ENCODE assay signal across 8 cellular contexts in genomic region chr16:3690470-3690918, GRCh38. TPM values are rescaled to one million over a fixed set of nuclear protein-coding genes. Genes with fewer than 3 reads are reported as not detected.
A peak's percentile ranks its signal among the peaks of the same experiment; 100 is the strongest.
DNase-seq lines count a peak whose midpoint lies in the region; ATAC-seq, FAIRE-seq and TF ChIP-seq lines count a peak whose summit lies in the region.

No MANE protein-coding gene starts in this region.

- H3K36me3 ChIP-seq in GM12878 (ENCODE audit: control insufficient read depth in 2 of 2, insufficient read depth in 2 of 2, low read length in 1 of 2): peaks cover 15 to 19% of the 10 kb centered on the region in 2 experiments
- peaks cover 0 to 35% (median 11%) of the 10 kb centered on the region in 4 donors for H3K36me3 ChIP-seq in sigmoid colon

- TF ChIP-seq EP300 in GM12878 (IDR thresholded peaks at IDR 0.05; ENCODE audit: borderline replicate concordance in 1 of 2, control insufficient read depth in 1 of 2, low read depth in 2 of 2, low read length in 2 of 2) (no peak), sigmoid colon (IDR thresholded peaks at IDR 0.05) (no peak)

- no peak overlapping the region for H3K4me3 Mint-ChIP-seq in Calu3 (ENCODE audit: low read depth, unreplicated experiment)

- H3K4me2 ChIP-seq in GM12878 (ENCODE audit: control insufficient read depth, insufficient read depth): 0 out of 2 replicates have a peak overlapping the region, but pooled peaks have one; percentile 42

- H3K4me1 ChIP-seq in GM12878 (ENCODE audit: control insufficient read depth, insufficient read depth, low read length): peaks cover 5% of the 10 kb centered on the region; the same call in 1 of the 2 replicates
- H3K4me1 ChIP-seq in sigmoid colon: peaks cover 0 to 17% (median 14%) of the 10 kb centered on the region in 4 donors

- intact Hi-C loops in Calu3 (cut with micrococcal nuclease; ENCODE audit: unreplicated experiment): loop anchor here (5.0 to 10.0 kb wide), 2 partner anchors 64 to 187 kb away; no protein-coding TSS in a partner anchor
- intact Hi-C loops in GM12878 (cut with micrococcal nuclease; ENCODE audit: unreplicated experiment): loop anchor here (2.0 to 5.0 kb wide), 2 partner anchors 188 to 562 kb away; no protein-coding TSS in a partner anchor
- intact Hi-C loops in sigmoid colon (cut with DNase I): loop anchor here (5.0 kb wide), 1 partner anchor 427 kb away; the partner anchor contains the start of gene ADCY9

- TF ChIP-seq CTCF in Calu3 (IDR thresholded peaks at IDR 0.05; ENCODE audit: unreplicated experiment) (peak; percentile 94), GM12878 (IDR thresholded peaks at IDR 0.05 in 2 of 3, conservative IDR thresholded peaks at IDR 0.05 in 1 of 3; ENCODE audit: control insufficient read depth in 2 of 3, extremely low read depth in 1 of 3, insufficient read depth in 1 of 3, low read depth in 3 of 3, low read length in 3 of 3) (peak; percentile 88 to 94 (median 91); a peak in 5 of 6 replicates), sigmoid colon (IDR thresholded peaks at IDR 0.05) (peak; percentile 88 to 95 (median 91))

- peak overlapping the region; percentile 64 for H2AFZ ChIP-seq in GM12878 (ENCODE audit: control insufficient read depth, low read depth, low read length)

- H3K4me1 Mint-ChIP-seq in Calu3 (ENCODE audit: low read depth, unreplicated experiment): peaks cover 19% of the 10 kb centered on the region

- DNase-seq in Calu3: peak; percentile 92
- DNase-seq in HCEC 1CT: peak; percentile 89
- DNase-seq in NCI-H2029 treated with DMSO at 0.1 percent for 48 hours (lab: John Stamatoyannopoulos, UW): peak; percentile 24
- DNase-seq in UCSD-AML1 (lab: John Stamatoyannopoulos, UW; ENCODE audit: unreplicated experiment): peak; percentile 76
- peak; percentile 21 for DNase-seq in GM12878 (ENCODE audit: low read depth, low spot score)
- peak; percentile 32 to 94 (median 81) for DNase-seq in hypothalamus (lab: John Stamatoyannopoulos, UW)
- DNase-seq in sigmoid colon: peak; percentile 98

- TF ChIP-seq POLR2A in GM12878 (IDR thresholded peaks at IDR 0.05; ENCODE audit: low read depth, low read length) (no peak), sigmoid colon (IDR thresholded peaks at IDR 0.05) (no peak)

- BruUV-seq in Calu3 (replicated peaks; lab: Mats Ljungman, UMichigan): no TSS peak
- BruUV-seq in GM12878 (replicated peaks; lab: Mats Ljungman, UMichigan): no TSS peak

- CTCF ChIA-PET in Calu3 (lab: Charles Lee): interaction anchor here (0.5 kb wide), 1 partner anchor 88 kb away, joined by 3 read pairs; no protein-coding TSS in a partner anchor
- CTCF ChIA-PET in GM12878 (lab: Yijun Ruan, JAX): interaction anchor here (1.1 to 2.2 kb wide), 5 partner anchors 9 to 188 kb away, joined by 3 to 16 read pairs (median 5); no protein-coding TSS in a partner anchor

- H3K4me3 ChIP-seq in GM12878 (no peak overlapping the region), sigmoid colon (peak overlapping the region in 3 of 4 donors; percentile 35 to 44 (median 37))

- H4K20me1 ChIP-seq in GM12878 (ENCODE audit: control insufficient read depth, insufficient read depth): no peaks in the 10 kb centered on the region

- H3K9me3 ChIP-seq in GM12878 (replicated peaks; ENCODE audit: control insufficient read depth, insufficient read depth, low read length) (no peaks in the 10 kb centered on the region), sigmoid colon (no peaks in the 10 kb centered on the region)

- H3K27ac Mint-ChIP-seq in Calu3 (ENCODE audit: unreplicated experiment): no peak overlapping the region

- WGBS in GM12878 (ENCODE audit: insufficient coverage, insufficient replicate concordance, low lambda C conversion rate, missing lambda C conversion rate): 35% methylated on average over 18 of the region's 18 CpGs
- 33 to 37% methylated on average over 18 of the region's 18 CpGs for WGBS in sigmoid colon, 2 donors

- POLR2A ChIA-PET in GM12878 (lab: Charles Lee): no interaction called here

- RAD21 ChIA-PET in GM12878 (lab: Charles Lee; ENCODE audit: unreplicated experiment): interaction anchor here (0.7 to 1.2 kb wide), 2 partner anchors 177 to 187 kb away, joined by 3 to 6 read pairs; no protein-coding TSS in a partner anchor

- ATAC-seq in GM12878: peak; percentile 100
- ATAC-seq in HG03039 (IDR thresholded peaks at IDR 0.05; ENCODE audit: unreplicated experiment): no peak

- peaks cover 51% of the 10 kb centered on the region for H3K36me3 Mint-ChIP-seq in Calu3 (ENCODE audit: insufficient read depth, unreplicated experiment)

- no peak overlapping the region for H3K27ac ChIP-seq in GM12878 (ENCODE audit: control insufficient read depth, insufficient read depth)
- H3K27ac ChIP-seq in sigmoid colon: peak overlapping the region; percentile 57 to 77 (median 72)

- no peaks in the 10 kb centered on the region for H3K27me3 Mint-ChIP-seq in Calu3 (ENCODE audit: unreplicated experiment)

- in situ Hi-C loops in GM12878 (cut with MboI): loop anchor here (5.0 kb wide), 1 partner anchor 187 kb away; no protein-coding TSS in a partner anchor

- FAIRE-seq in GM12878 (lab: Jason Lieb, UNC): peak; percentile 89

- SMC1A ChIA-PET in GM12878 (lab: Charles Lee; ENCODE audit: uncharacterized antibody, unreplicated experiment): interaction anchor here (1.1 to 2.5 kb wide), 2 partner anchors 188 to 293 kb away, joined by 3 to 8 read pairs; no protein-coding TSS in a partner anchor

- H3K9me3 Mint-ChIP-seq in Calu3 (ENCODE audit: low read depth, unreplicated experiment): no peaks in the 10 kb centered on the region

- no peak overlapping the region for H3K9ac ChIP-seq in GM12878 (ENCODE audit: control insufficient read depth, insufficient read depth, low read length)

- TF ChIP-seq RAD21 in GM12878 (IDR thresholded peaks at IDR 0.05; ENCODE audit: insufficient read depth, low read depth, low read length): peak; percentile 72

- peaks cover 2% of the 10 kb centered on the region; the same call in 1 of the 2 replicates for H3K79me2 ChIP-seq in GM12878 (ENCODE audit: control insufficient read depth, insufficient read depth, low read length)

- H3K27me3 ChIP-seq in GM12878 (replicated peaks in 1 of 2; ENCODE audit: control insufficient read depth in 2 of 2, insufficient read depth in 2 of 2, low read length in 1 of 2) (no peaks in the 10 kb centered on the region), sigmoid colon (no peaks in the 10 kb centered on the region)

TF ChIP-seq in GM12878, 131 proteins besides CTCF, POLR2A, EP300 and RAD21 (continues in another document):
- TF ChIP-seq MXI1 (IDR thresholded peaks at IDR 0.05; ENCODE audit: low read depth, low read length) (peak; percentile 51; the same call in 1 of the 2 replicates), PAX8 (IDR thresholded peaks at IDR 0.05) (no peak), SMC3 (IDR thresholded peaks at IDR 0.05; ENCODE audit: borderline replicate concordance, low read length) (peak; percentile 92), NR2C2 (IDR thresholded peaks at IDR 0.05; ENCODE audit: borderline replicate concordance, control insufficient read depth, insufficient read length, low read depth) (no peak), MTA2 (IDR thresholded peaks at IDR 0.05; ENCODE audit: low read depth) (peak; percentile 13; the same call in 1 of the 2 replicates), ZNF274 (IDR thresholded peaks at IDR 0.05; ENCODE audit: insufficient read depth, insufficient read length) (no peak), SMARCA5 (IDR thresholded peaks at IDR 0.05) (peak; percentile 66; the same call in 1 of the 2 replicates), BHLHE40 (IDR thresholded peaks at IDR 0.05; ENCODE audit: borderline replicate concordance in 1 of 2, low read depth in 2 of 2, low read length in 1 of 2) (peak in 1 of 2 experiments; percentile 17; a peak in 1 of 4 replicates)

RNA-seq across cellular contexts. Expression of gene TRAP1, which starts 26.8 kb away (rescaled TPM):
- total RNA-seq in Calu3 (2022) (232 and 244 TPM in 2 replicates), GM12878 (2014; rRNA removed) (308 and 442 TPM in 2 replicates), GM12878 (2014; rRNA removed; fragmentation: Illumina TruSeq; extraction: Trizol) (102 and 111 TPM in 2 replicates), GM12878 (2021) (287 and 303 TPM in 2 replicates), sigmoid colon (10 to 100 TPM; 38.8 to 53.5 (median 47.1) TPM)
- total RNA-seq in GM12878 (2013; cell fraction: nucleolus; rRNA removed): 133 and 136 TPM in 2 replicates
- polyA plus RNA-seq in GM12878 (2011; ENCODE audit: low read depth): 68.0 TPM
- polyA plus RNA-seq in GM12878 (2011; rRNA removed) (106 and 262 TPM in 2 replicates), GM12878 (2014; fragmentation: Illumina TruSeq; extraction: Trizol) (112 and 214 TPM in 2 replicates), GM12878 (2014; fragmentation: Nextera tagmentation; extraction: Ambion mirVana) (10 to 100 TPM; 16.3 to 60.3 TPM), GM12878 (2014; rRNA removed) (238 and 391 TPM in 2 replicates), GM12878 (2016; fragmentation: Nextera tagmentation; extraction: Ambion mirVana) (100 to 1,000 TPM; 243 to 265 TPM), sigmoid colon (10 to 100 TPM; 17.4 to 64.9 (median 28.7) TPM)
- 226 and 259 TPM in 2 replicates for polyA plus RNA-seq in GM12878 (2011; cell fraction: cytosol; rRNA removed)
- 396 and 407 TPM in 2 replicates for polyA plus RNA-seq in GM12878 (2011; cell fraction: nucleus; rRNA removed)
- 133 and 169 TPM in 2 replicates for polyA plus RNA-seq in GM12878 (2012)
- polyA minus RNA-seq in GM12878 (2011; rRNA and poly(A)+ RNA removed): 273 and 287 TPM in 2 replicates
- 68.3 and 93.6 TPM in 2 replicates for polyA minus RNA-seq in GM12878 (2011; cell fraction: cytosol; rRNA and poly(A)+ RNA removed)
- polyA minus RNA-seq in GM12878 (2011; cell fraction: nucleus; rRNA and poly(A)+ RNA removed): 79.7 and 130 TPM in 2 replicates

RNA-seq across cellular contexts. Expression of gene DNASE1, which starts 36.0 kb away (rescaled TPM):
- total RNA-seq in Calu3 (2022) (26.0 and 31.6 TPM in 2 replicates), GM12878 (2014; rRNA removed) (9.4 and 9.9 TPM in 2 replicates), GM12878 (2014; rRNA removed; fragmentation: Illumina TruSeq; extraction: Trizol) (4.8 and 7.0 TPM in 2 replicates), GM12878 (2021) (7.9 and 8.3 TPM in 2 replicates), sigmoid colon (10 to 100 TPM in 3 of 4 donors, 1 to 10 TPM in 1; 8.9 to 22.4 (median 11.9) TPM)
- 67.9 and 71.9 TPM in 2 replicates for total RNA-seq in GM12878 (2013; cell fraction: nucleolus; rRNA removed)
- 4.2 TPM for polyA plus RNA-seq in GM12878 (2011; ENCODE audit: low read depth)
- polyA plus RNA-seq in GM12878 (2011; rRNA removed) (6.3 and 8.7 TPM in 2 replicates), GM12878 (2014; fragmentation: Illumina TruSeq; extraction: Trizol) (4.6 and 7.3 TPM in 2 replicates), GM12878 (2014; fragmentation: Nextera tagmentation; extraction: Ambion mirVana) (1 to 10 TPM in 1 of 2 experiments, under 1 TPM in 1; 0.23 to 1.7 TPM), GM12878 (2014; rRNA removed) (12.0 and 15.1 TPM in 2 replicates), GM12878 (2016; fragmentation: Nextera tagmentation; extraction: Ambion mirVana) (1 to 10 TPM; 7.6 to 9.2 TPM), sigmoid colon (10 to 100 TPM in 1 of 3 donors, 1 to 10 TPM in 2; 1.2 to 15.9 (median 4.4) TPM)
- polyA plus RNA-seq in GM12878 (2011; cell fraction: cytosol; rRNA removed): 8.8 and 11.9 TPM in 2 replicates
- polyA plus RNA-seq in GM12878 (2011; cell fraction: nucleus; rRNA removed): 33.3 and 41.6 TPM in 2 replicates
- polyA plus RNA-seq in GM12878 (2012): 6.4 and 10.5 TPM in 2 replicates
- 10.2 and 21.3 TPM in 2 replicates for polyA minus RNA-seq in GM12878 (2011; rRNA and poly(A)+ RNA removed)
- polyA minus RNA-seq in GM12878 (2011; cell fraction: cytosol; rRNA and poly(A)+ RNA removed): 4.1 and 4.9 TPM in 2 replicates
- polyA minus RNA-seq in GM12878 (2011; cell fraction: nucleus; rRNA and poly(A)+ RNA removed): 11.5 and 18.0 TPM in 2 replicates

Comparison
In these comparisons a context has a peak if more than half of its experiments do, and no peak if none do; other contexts are left out.
1. DNase-seq: peak in every context shown above with its lines; median percentile 98 in sigmoid colon; 92 in Calu3; 89 in HCEC 1CT; 81 in hypothalamus; 76 in UCSD-AML1; 24 in NCI-H2029 treated with DMSO at 0.1 percent for 48 hours; 21 in GM12878.